Comparison of ENCODE assay signal across 23 cellular contexts in the genomic region with DNA sequence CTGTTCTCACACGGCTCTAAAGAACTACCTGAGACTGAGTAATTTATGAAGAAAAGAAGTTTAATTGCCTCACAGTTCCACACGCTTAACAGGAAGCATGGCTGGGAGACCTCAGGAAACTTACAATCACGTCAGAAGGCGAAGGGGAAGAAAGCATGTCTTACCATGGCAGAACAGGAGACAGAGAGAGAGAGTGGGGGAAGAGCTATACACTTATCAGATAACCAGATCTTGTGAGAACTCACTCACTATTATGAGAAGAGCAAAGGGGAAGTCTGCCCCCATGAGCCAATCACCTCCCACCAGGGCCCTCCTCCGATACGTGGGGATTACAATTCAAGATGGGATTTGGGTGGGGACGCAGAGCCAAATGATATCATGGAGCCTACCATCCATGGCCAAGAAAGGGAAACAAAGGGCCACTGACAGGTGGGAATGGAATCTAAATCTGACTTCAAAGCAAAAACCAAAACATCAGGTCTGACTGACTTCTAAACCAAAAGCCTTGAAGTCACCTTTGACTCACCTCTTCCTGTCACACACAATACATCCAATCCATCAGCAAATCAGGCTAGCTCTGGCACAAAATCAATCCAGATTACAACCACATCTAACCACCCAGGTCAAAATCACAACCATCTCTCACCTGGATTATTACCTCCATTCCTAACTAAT.
"Had no signal": no experiment of that assay in that cellular context is flagged by ENCODE, and none has a peak within 500 bp of the region (broad histone marks: within the 10 kb centered on the region; RNA-seq: fewer than 3 reads in every experiment).

No MANE protein-coding gene starts in this region.

- H3K36me3 Mint-ChIP-seq: activated naive CD8-positive, alpha-beta T cell treated with anti-CD3 and anti-CD28 coated beads for 36 hours; natural killer cell treated with Interleukin-12 subunit alpha and Interleukin-12 subunit beta and Interleukin-15 and Interleukin-18, amount 100 ng/mL, for 72 hours; type B pancreatic cell had no signal

- DNase-seq: activated gamma-delta T cell treated with Interleukin-2 at 50 U/mL for 16 hours; activated naive CD8-positive, alpha-beta T cell treated with anti-CD3 and anti-CD28 coated beads for 36 hours; adrenal gland; cortex of kidney; effector memory CD8-positive, alpha-beta T cell; erythroblast; gastrocnemius medialis; glutamatergic neuron; islet precursor cell; left ventricle myocardium inferior; mucosa of descending colon; posterior cingulate gyrus; right cardiac atrium; spleen; stimulated activated CD4-positive, alpha-beta T cell treated with anti-CD3 and anti-CD28 coated beads, Interleukin-4, amount 100 ng/mL, for 4 hours; stimulated activated naive CD4-positive, alpha-beta T cell; uterus had no signal

- H3K4me3 Mint-ChIP-seq: activated naive CD8-positive, alpha-beta T cell treated with anti-CD3 and anti-CD28 coated beads for 36 hours; brain; effector memory CD8-positive, alpha-beta T cell; natural killer cell treated with Interleukin-12 subunit alpha and Interleukin-12 subunit beta and Interleukin-15 and Interleukin-18, amount 100 ng/mL, for 72 hours; type B pancreatic cell had no signal

- H3K27ac Mint-ChIP-seq: activated naive CD8-positive, alpha-beta T cell treated with anti-CD3 and anti-CD28 coated beads for 36 hours; effector memory CD8-positive, alpha-beta T cell; natural killer cell treated with Interleukin-12 subunit alpha and Interleukin-12 subunit beta and Interleukin-15 and Interleukin-18, amount 100 ng/mL, for 72 hours; type B pancreatic cell had no signal

- H3K4me3 ChIP-seq: adrenal gland, ascending aorta, gastrocnemius medialis, left ventricle myocardium inferior, lung, mucosa of descending colon, SJSA1, spleen, uterus had no signal

- H3K27me3 Mint-ChIP-seq: activated naive CD8-positive, alpha-beta T cell treated with anti-CD3 and anti-CD28 coated beads for 36 hours; brain; effector memory CD8-positive, alpha-beta T cell; type B pancreatic cell had no signal
